Comparison of ENCODE assay signal across 25 cellular contexts in genomic region chr13:25200783-25201182, GRCh38. TPM values are rescaled to one million over a fixed set of nuclear protein-coding genes. Genes with fewer than 3 reads are reported as not detected.
"Had no signal": no experiment of that assay in that cellular context is flagged by ENCODE, and none has a peak within 500 bp of the region (broad histone marks: within the 10 kb centered on the region; RNA-seq: fewer than 3 reads in every experiment).

No MANE protein-coding gene starts in this region.

- H3K36me3 ChIP-seq: sigmoid colon, stomach, thoracic aorta, transverse colon had no signal

- DNase-seq: effector CD4-positive, alpha-beta T cell; endodermal cell; foreskin keratinocyte; head of caudate nucleus; kidney glomerular epithelial cell; mesendoderm; naive thymus-derived CD4-positive, alpha-beta T cell; nephron progenitor cell; psoas muscle; sigmoid colon; stimulated activated CD4-positive, alpha-beta T cell treated with anti-CD3 and anti-CD28 coated beads, Interleukin-12 subunit alpha, Interleukin-12 subunit beta, amount 100 ng/mL, for 4 hours; stimulated activated naive CD4-positive, alpha-beta T cell; stomach; substantia nigra; transverse colon had no signal

- H3K4me3 ChIP-seq: coronary artery, hepatocyte, psoas muscle, sigmoid colon, skin epidermis, stomach, thoracic aorta, transverse colon had no signal

- H3K4me1 ChIP-seq: foreskin keratinocyte, psoas muscle, sigmoid colon, stomach, transverse colon had no signal

- H3K9me3 ChIP-seq: psoas muscle, sigmoid colon, stomach, thoracic aorta, transverse colon had no signal

- H3K27ac ChIP-seq: coronary artery, foreskin keratinocyte, hepatocyte, psoas muscle, sigmoid colon, skin epidermis, stomach, thoracic aorta, transverse colon had no signal

- H3K27me3 ChIP-seq: hepatocyte, sigmoid colon, transverse colon had no signal

RNA-seq across cellular contexts. Expression of gene AMER2, which starts 28.7 kb away (rescaled TPM):
- total RNA-seq: dermis microvascular lymphatic vessel endothelial cell; esophagus mucosa; foreskin keratinocyte; liver; lung microvascular endothelial cell; naive thymus-derived CD4-positive, alpha-beta T cell; osteoblast; thoracic aorta; ureter had no signal
